Comparison of ENCODE assay signal across 26 cellular contexts in genomic region chr10:70676511-70676910, GRCh38. TPM values are rescaled to one million over a fixed set of nuclear protein-coding genes. Genes with fewer than 3 reads are reported as not detected.
DNase-seq lines count a peak whose midpoint lies in the region; ATAC-seq, FAIRE-seq and TF ChIP-seq lines count a peak whose summit lies in the region.
"Had no signal": no experiment of that assay in that cellular context is flagged by ENCODE, and none has a peak within 500 bp of the region (broad histone marks: within the 10 kb centered on the region; RNA-seq: fewer than 3 reads in every experiment).

No MANE protein-coding gene starts in this region.

- H3K27ac ChIP-seq in K562 (ENCODE audit: extremely low read depth, low read depth, low read length) (no peak overlapping the region), right cardiac atrium (ENCODE audit: low read length) (no peak overlapping the region)
- H3K27ac ChIP-seq: BLaER1 had no signal

- POLR2A ChIA-PET in K562 (lab: Yijun Ruan, JAX), result interaction anchor here (1.1 to 2.2 kb wide), 5 partner anchors 9 to 84 kb away, joined by 3 to 9 read pairs (median 6); no protein-coding TSS in a partner anchor

- intact Hi-C loops in K562 (cut with micrococcal nuclease) (no loop called here), right cardiac atrium (cut with DNase I) (loop anchor here in 1 of 4 donors (10.0 kb wide), 1 partner anchor 102 kb away; no protein-coding TSS in a partner anchor)

- no peak for TF ChIP-seq POLR2A in K562 (conservative IDR thresholded peaks at IDR 0.05)

- no peak overlapping the region for H3K4me3 ChIP-seq in K562
- H3K4me3 ChIP-seq in right cardiac atrium (ENCODE audit: low read length), result no peak overlapping the region
- H3K4me3 ChIP-seq: BLaER1 had no signal

- in situ Hi-C loops in K562 (cut with MboI), result no loop called here

- peak overlapping the region; percentile 49; the same call in 1 of the 2 replicates for H3K4me2 ChIP-seq in K562 (ENCODE audit: insufficient read depth, low read length)
- H3K4me2 ChIP-seq: BLaER1 had no signal

- no peaks in the 10 kb centered on the region for H3K27me3 Mint-ChIP-seq in chondrocyte (ENCODE audit: low read depth)
- peaks cover 32% of the 10 kb centered on the region for H3K27me3 Mint-ChIP-seq in nephron (ENCODE audit: low read depth)

- no peak for TF ChIP-seq CTCF in K562 (IDR thresholded peaks at IDR 0.05 in 2 of 3, conservative IDR thresholded peaks at IDR 0.05 in 1 of 3; ENCODE audit: insufficient read depth in 2 of 3, low read depth in 1 of 3, low read length in 3 of 3)
- no peak for TF ChIP-seq CTCF in chondrocyte (IDR thresholded peaks at IDR 0.05)
- TF ChIP-seq CTCF in nephron (IDR thresholded peaks at IDR 0.05; ENCODE audit: unreplicated experiment in 3 of 3), result no peak

- H3K9me1 ChIP-seq in K562 (ENCODE audit: control insufficient read depth, insufficient read depth, low read length), result no peaks in the 10 kb centered on the region

- BruUV-seq in K562 (replicated peaks; lab: Mats Ljungman, UMichigan), result no TSS peak

- no peaks in the 10 kb centered on the region for H3K9me3 ChIP-seq in K562 (replicated peaks; ENCODE audit: control insufficient read depth, insufficient read depth, low read depth, low read length)
- H3K9me3 ChIP-seq in right cardiac atrium (ENCODE audit: control insufficient read depth, low read length), result no peaks in the 10 kb centered on the region
- H3K9me3 ChIP-seq: BE2C, BLaER1, Caco-2 had no signal

- H3K9ac ChIP-seq in K562 (ENCODE audit: insufficient read depth in 1 of 2, low read depth in 2 of 2, low read length in 2 of 2), result peak overlapping the region in 1 of 2 experiments; percentile 80; a peak in 2 of 4 replicates
- H3K9ac ChIP-seq: BLaER1 had no signal

- H3K27ac Mint-ChIP-seq in chondrocyte (ENCODE audit: unreplicated experiment) (no peak overlapping the region), nephron (peak overlapping the region in 2 of 3 experiments; percentile 19 to 28)
- H3K27ac Mint-ChIP-seq: CD14-positive monocyte; CD4-positive, alpha-beta memory T cell had no signal

- H3K9me3 Mint-ChIP-seq in chondrocyte (ENCODE audit: low read depth) (no peaks in the 10 kb centered on the region), nephron (no peaks in the 10 kb centered on the region)
- H3K9me3 Mint-ChIP-seq: CD4-positive, alpha-beta memory T cell; CD4-positive, CD25-positive, alpha-beta regulatory T cell; CD8-positive, alpha-beta memory T cell had no signal

- no peak for ATAC-seq in K562
- ATAC-seq in right cardiac atrium, result no peak
- no peak for ATAC-seq in GM19395 (IDR thresholded peaks at IDR 0.05; ENCODE audit: unreplicated experiment)

- H3K4me1 Mint-ChIP-seq in chondrocyte (ENCODE audit: low read depth) (peaks cover 47% of the 10 kb centered on the region), nephron (peaks cover 70% of the 10 kb centered on the region)

- H3K27me3 ChIP-seq in K562 (ENCODE audit: control insufficient read depth in 2 of 2, insufficient read depth in 2 of 2, low read length in 2 of 2), result no peaks in the 10 kb centered on the region
- H3K27me3 ChIP-seq in right cardiac atrium (ENCODE audit: control insufficient read depth, insufficient read depth), result no peaks in the 10 kb centered on the region

- no peak for TF ChIP-seq RAD21 in K562 (CRISPR knock-in tag; conservative IDR thresholded peaks at IDR 0.05 in 1 of 2, IDR thresholded peaks at IDR 0.05 in 1 of 2)

- H3K36me3 ChIP-seq in K562 (ENCODE audit: control insufficient read depth, insufficient read depth, low read length), result peaks cover 62% of the 10 kb centered on the region
- H3K36me3 ChIP-seq: BE2C, BLaER1 had no signal

- H3K4me1 ChIP-seq in K562 (replicated peaks in 1 of 2; ENCODE audit: control insufficient read depth in 2 of 2, insufficient read depth in 2 of 2, low read length in 2 of 2), result peaks cover 67 to 73% of the 10 kb centered on the region in 2 experiments
- H3K4me1 ChIP-seq in right cardiac atrium (ENCODE audit: control insufficient read depth, insufficient read depth, low read length), result peaks cover 6% of the 10 kb centered on the region
- H3K4me1 ChIP-seq: BE2C had no signal

- no peak for DNase-seq in K562 (ENCODE audit: extremely low read depth in 1 of 4, low spot score in 3 of 4)
- peak; percentile 47 for DNase-seq in chondrocyte (ENCODE audit: low spot score)
- peak; percentile 23 for DNase-seq in islet precursor cell
- DNase-seq in NCI-H345 (lab: John Stamatoyannopoulos, UW), result no peak
- DNase-seq in right cardiac atrium, result no peak
- no peak for DNase-seq in COLO829 (ENCODE audit: low spot score)
- DNase-seq: 8988T; ACHN; BE2C; C1 segment of cervical spinal cord; Caco-2; Calu3; CD4-positive, alpha-beta memory T cell; CD4-positive, CD25-positive, alpha-beta regulatory T cell; CD8-positive, alpha-beta memory T cell; DMS79 treated with DMSO at 0.1 percent for 48 hours; GF-D8 had no signal

- H3K36me3 Mint-ChIP-seq in chondrocyte (ENCODE audit: low read depth) (no peaks in the 10 kb centered on the region), nephron (ENCODE audit: low read depth) (no peaks in the 10 kb centered on the region)
- H3K36me3 Mint-ChIP-seq: CD14-positive monocyte; CD4-positive, alpha-beta memory T cell; CD4-positive, CD25-positive, alpha-beta regulatory T cell; CD8-positive, alpha-beta memory T cell had no signal

- CTCF ChIA-PET in K562 (lab: Yijun Ruan, JAX; ENCODE audit: low intra/inter-chr PET ratio), result no interaction called here

- H3K79me2 ChIP-seq in K562 (ENCODE audit: control insufficient read depth, insufficient read depth, low read length), result peaks cover 91% of the 10 kb centered on the region

- H4K20me1 ChIP-seq in K562 (replicated peaks; ENCODE audit: control insufficient read depth, insufficient read depth, low read length), result no peaks in the 10 kb centered on the region

- no peak for FAIRE-seq in K562 (lab: Jason Lieb, UNC)
- FAIRE-seq: A204.1, D721Med, G401.6, GM12891, GM19239 had no signal

- WGBS in K562 (ENCODE audit: insufficient coverage, low coverage, missing lambda C conversion rate), result 92% methylated on average over 6 of the region's 6 CpGs
- WGBS in right cardiac atrium, result 82% methylated on average over 6 of the region's 6 CpGs

- no peak overlapping the region for H3K4me3 Mint-ChIP-seq in chondrocyte (ENCODE audit: unreplicated experiment)
- H3K4me3 Mint-ChIP-seq in nephron, result no peak overlapping the region
- H3K4me3 Mint-ChIP-seq: CD14-positive monocyte; CD4-positive, alpha-beta memory T cell; CD4-positive, CD25-positive, alpha-beta regulatory T cell had no signal

- no peak overlapping the region for H2AFZ ChIP-seq in K562 (ENCODE audit: low read depth, low read length)

- TF ChIP-seq EP300 in K562 (IDR thresholded peaks at IDR 0.05; ENCODE audit: low read length), result no peak

TF ChIP-seq in K562, 482 proteins besides CTCF, POLR2A, EP300 and RAD21:
- TF ChIP-seq NFIC (IDR thresholded peaks at IDR 0.05), result no peak
- TF ChIP-seq CHD1 (IDR thresholded peaks at IDR 0.05; ENCODE audit: low read length), result no peak

RNA-seq across cellular contexts. Expression of gene ADAMTS14, which starts 4.2 kb away (rescaled TPM):
- total RNA-seq in K562 (2011; cell fraction: chromatin; rRNA removed; ENCODE audit: low replicate concordance), result 66.8 and 209 TPM in 2 replicates
- total RNA-seq in K562 (2011; cell fraction: nucleolus; rRNA removed), result 115 and 150 TPM in 2 replicates
- 67.9 and 80.6 TPM in 2 replicates for total RNA-seq in K562 (2011; cell fraction: nucleoplasm; rRNA removed)
- total RNA-seq in K562 (2014; rRNA removed) (15.9 and 23.8 TPM in 2 replicates), K562 (2014; rRNA removed; fragmentation: Illumina TruSeq; extraction: Trizol) (4.3 and 6.3 TPM in 2 replicates), K562 (2015; rRNA removed; fragmentation: Illumina TruSeq; extraction: Trizol) (15.3 and 15.4 TPM in 2 replicates), K562 (2021) (30.4 and 31.7 TPM in 2 replicates), chondrocyte (7.7 to 9.2 TPM (median 8.7 TPM) in 3 replicates), right cardiac atrium (under 1 TPM; 0.03 to 0.36 (median 0.19) TPM)
- polyA plus RNA-seq in K562 (2011; rRNA removed) (37.4 and 45.4 TPM in 2 replicates), K562 (2014; fragmentation: Illumina TruSeq; extraction: Trizol) (20.3 and 24.1 TPM in 2 replicates), K562 (2014; fragmentation: Nextera tagmentation; extraction: Ambion mirVana) (under 1 TPM; 0.04 to 0.27 TPM), K562 (2014; rRNA removed) (32.7 and 35.9 TPM in 2 replicates), right cardiac atrium (0.14 TPM)
- 27.2 and 39.3 TPM in 2 replicates for polyA plus RNA-seq in K562 (2011; cell fraction: cytosol; rRNA removed)
- 187 and 443 TPM in 2 replicates for polyA plus RNA-seq in K562 (2011; cell fraction: nucleus; rRNA removed)
- polyA plus RNA-seq in K562 (2012), result 30.9 and 86.2 TPM in 2 replicates
- 8.4 and 15.8 TPM in 2 replicates for polyA minus RNA-seq in K562 (2011; rRNA and poly(A)+ RNA removed)
- 15.8 and 16.4 TPM in 2 replicates for polyA minus RNA-seq in K562 (2011; cell fraction: cytosol; rRNA and poly(A)+ RNA removed)
- polyA minus RNA-seq in K562 (2011; cell fraction: nucleus; rRNA and poly(A)+ RNA removed), result 55.8 and 81.5 TPM in 2 replicates
- total RNA-seq: Caco-2; CD4-positive, alpha-beta memory T cell; CD4-positive, CD25-positive, alpha-beta regulatory T cell; CD8-positive, alpha-beta memory T cell had no signal
- polyA plus RNA-seq: CD14-positive monocyte; CD4-positive, alpha-beta memory T cell; CD4-positive, CD25-positive, alpha-beta regulatory T cell had no signal

Comparison
In these comparisons a context has a peak if more than half of its experiments do, and no peak if none do; other contexts are left out.
1. DNase-seq: peak in chondrocyte (single experiment) and islet precursor cell (single experiment); none in K562 (0 of 4), NCI-H345 (single experiment), right cardiac atrium (0 of 3) and COLO829 (single experiment).